In genomic region chr11:34245043-34245442, GRCh38 we compare ENCODE assay signal across 1 cellular context.
TF ChIP-seq lines count a peak whose summit lies in the region.

No MANE protein-coding gene starts in this region.

TF ChIP-seq in GM23338, 12 proteins besides CTCF, POLR2A, EP300 and RAD21 (continued from another document):
- TF ChIP-seq, protein P1, sequence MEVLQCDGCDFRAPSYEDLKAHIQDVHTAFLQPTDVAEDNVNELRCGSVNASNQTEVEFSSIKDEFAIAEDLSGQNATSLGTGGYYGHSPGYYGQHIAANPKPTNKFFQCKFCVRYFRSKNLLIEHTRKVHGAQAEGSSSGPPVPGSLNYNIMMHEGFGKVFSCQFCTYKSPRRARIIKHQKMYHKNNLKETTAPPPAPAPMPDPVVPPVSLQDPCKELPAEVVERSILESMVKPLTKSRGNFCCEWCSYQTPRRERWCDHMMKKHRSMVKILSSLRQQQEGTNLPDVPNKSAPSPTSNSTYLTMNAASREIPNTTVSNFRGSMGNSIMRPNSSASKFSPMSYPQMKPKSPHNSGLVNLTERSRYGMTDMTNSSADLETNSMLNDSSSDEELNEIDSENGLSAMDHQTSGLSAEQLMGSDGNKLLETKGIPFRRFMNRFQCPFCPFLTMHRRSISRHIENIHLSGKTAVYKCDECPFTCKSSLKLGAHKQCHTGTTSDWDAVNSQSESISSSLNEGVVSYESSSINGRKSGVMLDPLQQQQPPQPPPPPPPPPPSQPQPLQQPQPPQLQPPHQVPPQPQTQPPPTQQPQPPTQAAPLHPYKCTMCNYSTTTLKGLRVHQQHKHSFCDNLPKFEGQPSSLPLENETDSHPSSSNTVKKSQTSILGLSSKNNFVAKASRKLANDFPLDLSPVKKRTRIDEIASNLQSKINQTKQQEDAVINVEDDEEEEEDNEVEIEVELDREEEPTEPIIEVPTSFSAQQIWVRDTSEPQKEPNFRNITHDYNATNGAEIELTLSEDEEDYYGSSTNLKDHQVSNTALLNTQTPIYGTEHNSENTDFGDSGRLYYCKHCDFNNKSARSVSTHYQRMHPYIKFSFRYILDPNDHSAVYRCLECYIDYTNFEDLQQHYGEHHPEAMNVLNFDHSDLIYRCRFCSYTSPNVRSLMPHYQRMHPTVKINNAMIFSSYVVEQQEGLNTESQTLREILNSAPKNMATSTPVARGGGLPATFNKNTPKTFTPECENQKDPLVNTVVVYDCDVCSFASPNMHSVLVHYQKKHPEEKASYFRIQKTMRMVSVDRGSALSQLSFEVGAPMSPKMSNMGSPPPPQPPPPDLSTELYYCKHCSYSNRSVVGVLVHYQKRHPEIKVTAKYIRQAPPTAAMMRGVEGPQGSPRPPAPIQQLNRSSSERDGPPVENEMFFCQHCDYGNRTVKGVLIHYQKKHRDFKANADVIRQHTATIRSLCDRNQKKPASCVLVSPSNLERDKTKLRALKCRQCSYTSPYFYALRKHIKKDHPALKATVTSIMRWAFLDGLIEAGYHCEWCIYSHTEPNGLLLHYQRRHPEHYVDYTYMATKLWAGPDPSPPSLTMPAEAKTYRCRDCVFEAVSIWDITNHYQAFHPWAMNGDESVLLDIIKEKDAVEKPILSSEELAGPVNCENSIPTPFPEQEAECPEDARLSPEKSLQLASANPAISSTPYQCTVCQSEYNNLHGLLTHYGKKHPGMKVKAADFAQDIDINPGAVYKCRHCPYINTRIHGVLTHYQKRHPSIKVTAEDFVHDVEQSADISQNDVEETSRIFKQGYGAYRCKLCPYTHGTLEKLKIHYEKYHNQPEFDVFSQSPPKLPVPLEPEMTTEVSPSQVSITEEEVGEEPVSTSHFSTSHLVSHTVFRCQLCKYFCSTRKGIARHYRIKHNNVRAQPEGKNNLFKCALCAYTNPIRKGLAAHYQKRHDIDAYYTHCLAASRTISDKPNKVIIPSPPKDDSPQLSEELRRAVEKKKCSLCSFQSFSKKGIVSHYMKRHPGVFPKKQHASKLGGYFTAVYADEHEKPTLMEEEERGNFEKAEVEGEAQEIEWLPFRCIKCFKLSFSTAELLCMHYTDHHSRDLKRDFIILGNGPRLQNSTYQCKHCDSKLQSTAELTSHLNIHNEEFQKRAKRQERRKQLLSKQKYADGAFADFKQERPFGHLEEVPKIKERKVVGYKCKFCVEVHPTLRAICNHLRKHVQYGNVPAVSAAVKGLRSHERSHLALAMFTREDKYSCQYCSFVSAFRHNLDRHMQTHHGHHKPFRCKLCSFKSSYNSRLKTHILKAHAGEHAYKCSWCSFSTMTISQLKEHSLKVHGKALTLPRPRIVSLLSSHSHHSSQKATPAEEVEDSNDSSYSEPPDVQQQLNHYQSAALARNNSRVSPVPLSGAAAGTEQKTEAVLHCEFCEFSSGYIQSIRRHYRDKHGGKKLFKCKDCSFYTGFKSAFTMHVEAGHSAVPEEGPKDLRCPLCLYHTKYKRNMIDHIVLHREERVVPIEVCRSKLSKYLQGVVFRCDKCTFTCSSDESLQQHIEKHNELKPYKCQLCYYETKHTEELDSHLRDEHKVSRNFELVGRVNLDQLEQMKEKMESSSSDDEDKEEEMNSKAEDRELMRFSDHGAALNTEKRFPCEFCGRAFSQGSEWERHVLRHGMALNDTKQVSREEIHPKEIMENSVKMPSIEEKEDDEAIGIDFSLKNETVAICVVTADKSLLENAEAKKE (CRISPR knock-in tag; IDR thresholded peaks at IDR 0.05), result no peak
- no peak for TF ChIP-seq EZH2 (IDR thresholded peaks at IDR 0.05; ENCODE audit: low read depth, unreplicated experiment)
- TF ChIP-seq ZNF331 (CRISPR knock-in tag; IDR thresholded peaks at IDR 0.05; ENCODE audit: low read depth), result no peak
- no peak for TF ChIP-seq CREB1 (CRISPR knock-in tag; IDR thresholded peaks at IDR 0.05; ENCODE audit: low read depth)
- TF ChIP-seq REST (IDR thresholded peaks at IDR 0.05; ENCODE audit: unreplicated experiment), result no peak
- no peak for TF ChIP-seq JUNB (IDR thresholded peaks at IDR 0.05; ENCODE audit: unreplicated experiment)
